In the genomic region with DNA sequence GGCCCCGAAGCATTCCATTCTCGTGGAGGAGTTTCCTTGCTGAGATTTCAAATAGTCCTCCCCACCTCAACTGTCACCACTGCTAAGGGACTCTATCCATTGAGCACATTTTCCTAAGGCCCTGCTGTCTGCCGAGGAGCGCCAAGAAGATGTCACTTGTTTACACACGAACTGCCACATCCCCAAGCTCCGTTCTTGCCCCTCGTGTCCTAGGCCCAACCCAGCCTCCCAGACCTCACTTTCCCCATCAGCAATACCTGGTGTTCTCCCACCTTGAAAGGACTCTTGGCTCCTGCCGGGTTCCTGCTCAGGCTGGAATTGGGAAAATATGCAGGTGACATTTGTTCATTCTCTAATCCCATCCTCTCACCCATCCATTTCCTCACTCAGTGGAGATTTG, we compare ENCODE assay signal across 31 cellular contexts. TPM values are rescaled to one million over a fixed set of nuclear protein-coding genes. Genes with fewer than 3 reads are reported as not detected.
"Had no signal": no experiment of that assay in that cellular context is flagged by ENCODE, and none has a peak within 500 bp of the region (broad histone marks: within the 10 kb centered on the region; RNA-seq: fewer than 3 reads in every experiment).

No MANE protein-coding gene starts in this region.

- DNase-seq: dermis blood vessel endothelial cell; dorsolateral prefrontal cortex; effector CD4-positive, alpha-beta T cell; effector memory CD4-positive, alpha-beta T cell; foreskin keratinocyte; hippocampal formation; kidney glomerular epithelial cell; left colon; left ventricle myocardium inferior; lower lobe of right lung; mesenchymal stem cell had no signal

- FAIRE-seq: colon, endometrium, endothelial cell of umbilical vein, frontal cortex, islet of Langerhans, keratinocyte had no signal

- H3K27me3 ChIP-seq: dorsolateral prefrontal cortex had no signal

- H3K9me3 Mint-ChIP-seq: mesothelial cell of epicardium had no signal

- H3K4me3 ChIP-seq: coronary artery, dorsolateral prefrontal cortex, esophagus muscularis mucosa, gastroesophageal sphincter, heart left ventricle, left ventricle myocardium inferior, lower lobe of right lung, mucosa of descending colon had no signal

- H3K27ac Mint-ChIP-seq: mesothelial cell of epicardium had no signal

- H3K9me3 ChIP-seq: esophagus muscularis mucosa, gastroesophageal sphincter, heart left ventricle, left ventricle myocardium inferior, lower lobe of right lung, mucosa of descending colon had no signal

- H3K36me3 ChIP-seq: left ventricle myocardium inferior, lower lobe of right lung had no signal

- H3K4me3 Mint-ChIP-seq: mesothelial cell of epicardium had no signal

- H3K27ac ChIP-seq: coronary artery, dorsolateral prefrontal cortex, esophagus muscularis mucosa, foreskin keratinocyte, gastroesophageal sphincter, heart left ventricle, left ventricle myocardium inferior, lower lobe of right lung had no signal

- ATAC-seq: foreskin keratinocyte, gastroesophageal sphincter, heart left ventricle, left colon, left lobe of liver, lower lobe of right lung, mucosa of descending colon had no signal

- H3K4me1 ChIP-seq: foreskin keratinocyte had no signal

RNA-seq across cellular contexts. Expression of a gene that starts 21.4 kb away (rescaled TPM):
- total RNA-seq: dermis blood vessel endothelial cell, epithelial cell of proximal tubule, esophagus muscularis mucosa, fibroblast of villous mesenchyme, foreskin keratinocyte, frontal cortex, gastroesophageal sphincter, heart left ventricle, left ventricle myocardium inferior, lower leg skin, lower lobe of right lung, lung microvascular endothelial cell, mesenteric fat pad, myocyte had no signal
- polyA plus RNA-seq: endothelial cell of umbilical vein, fibroblast of lung, foreskin keratinocyte, heart left ventricle, keratinocyte had no signal
